In genomic region chr19:52898101-52898500, GRCh38 we compare ENCODE assay signal across 8 cellular contexts. TPM values are rescaled to one million over a fixed set of nuclear protein-coding genes. Genes with fewer than 3 reads are reported as not detected.
DNase-seq lines count a peak whose midpoint lies in the region; ATAC-seq and TF ChIP-seq lines count a peak whose summit lies in the region.

No MANE protein-coding gene starts in this region.

- POLR2A ChIA-PET in activated CD4-positive, alpha-beta T cell treated with anti-CD3 and anti-CD28 coated beads for 36 hours (lab: Charles Lee): interaction anchor here (0.6 to 1.0 kb wide), 2 partner anchors 40 to 1551 kb away, joined by 3 read pairs; partner anchors contain the start of gene LENG8

- H3K9me3 ChIP-seq in body of pancreas (no peaks in the 10 kb centered on the region), left lung (no peaks in the 10 kb centered on the region), suprapubic skin (no peaks in the 10 kb centered on the region)

- no peaks in the 10 kb centered on the region for H3K27me3 ChIP-seq in body of pancreas
- H3K27me3 ChIP-seq in left lung: no peaks in the 10 kb centered on the region
- H3K27me3 ChIP-seq in suprapubic skin: no peaks in the 10 kb centered on the region

- H3K4me3 Mint-ChIP-seq in activated CD4-positive, alpha-beta T cell treated with anti-CD3 and anti-CD28 coated beads for 36 hours: peak overlapping the region; percentile 88

- peaks cover 25% of the 10 kb centered on the region for H3K36me3 Mint-ChIP-seq in activated CD4-positive, alpha-beta T cell treated with anti-CD3 and anti-CD28 coated beads for 36 hours (ENCODE audit: low read depth)

- no peak for TF ChIP-seq EP300 in suprapubic skin (IDR thresholded peaks at IDR 0.05)

- no peak for DNase-seq in activated CD4-positive, alpha-beta T cell treated with anti-CD3 and anti-CD28 coated beads for 36 hours
- no peak for DNase-seq in activated CD4-positive, alpha-beta T cell treated with anti-CD3 and anti-CD28 coated beads for 4 hours
- DNase-seq in body of pancreas: peak in 1 of 4 donors; percentile 3
- no peak for DNase-seq in left lung
- DNase-seq in suprapubic skin (ENCODE audit: low spot score in 2 of 2): no peak
- no peak for DNase-seq in stimulated activated CD4-positive, alpha-beta T cell treated with anti-CD3 and anti-CD28 coated beads, Interleukin-4, amount 100 ng/mL, for 24 hours
- DNase-seq in DMS 273 treated with DMSO at 0.1 percent for 48 hours (lab: John Stamatoyannopoulos, UW): no peak

- peak overlapping the region; percentile 85 for H3K27ac Mint-ChIP-seq in activated CD4-positive, alpha-beta T cell treated with anti-CD3 and anti-CD28 coated beads for 36 hours

- H3K4me3 ChIP-seq in body of pancreas: no peak overlapping the region
- H3K4me3 ChIP-seq in left lung: peak overlapping the region; percentile 67 to 92
- H3K4me3 ChIP-seq in suprapubic skin: peak overlapping the region; percentile 86

- TF ChIP-seq CTCF in body of pancreas (IDR thresholded peaks at IDR 0.05) (no peak), left lung (IDR thresholded peaks at IDR 0.05) (no peak), suprapubic skin (IDR thresholded peaks at IDR 0.05) (no peak)

- CTCF ChIA-PET in activated CD4-positive, alpha-beta T cell treated with anti-CD3 and anti-CD28 coated beads for 36 hours (lab: Charles Lee): interaction anchor here (1.0 kb wide), 1 partner anchor 13 kb away, joined by 3 read pairs; no protein-coding TSS in a partner anchor

- H3K4me1 ChIP-seq in body of pancreas (peaks cover 22% of the 10 kb centered on the region), left lung (peaks cover 7 to 14% of the 10 kb centered on the region in 2 donors), suprapubic skin (peaks cover 15% of the 10 kb centered on the region)

- TF ChIP-seq POLR2A in body of pancreas (IDR thresholded peaks at IDR 0.05) (no peak), suprapubic skin (IDR thresholded peaks at IDR 0.05) (no peak)

- intact Hi-C loops in activated CD4-positive, alpha-beta T cell treated with anti-CD3 and anti-CD28 coated beads for 36 hours (cut with DNase I, micrococcal nuclease): loop anchor here (5.0 kb wide), 3 partner anchors 261 to 469 kb away; partner anchors contain the start of genes ZNF525 (in 1 of the 2), ZNF808 (in 1 of the 2) and ZNF83 (in 1 of the 2)
- intact Hi-C loops in body of pancreas (cut with DNase I) (no loop called here), left lung (cut with DNase I) (no loop called here)

- H3K27ac ChIP-seq in body of pancreas (peak overlapping the region; percentile 71 to 91 (median 86)), left lung (peak overlapping the region; percentile 85 to 89), suprapubic skin (peak overlapping the region; percentile 95)

- H3K4me1 Mint-ChIP-seq in activated CD4-positive, alpha-beta T cell treated with anti-CD3 and anti-CD28 coated beads for 36 hours: peaks cover 25% of the 10 kb centered on the region

- no peak for ATAC-seq in activated CD4-positive, alpha-beta T cell treated with anti-CD3 and anti-CD28 coated beads for 36 hours
- ATAC-seq in body of pancreas: no peak
- ATAC-seq in left lung: no peak
- no peak for ATAC-seq in GM21717 (IDR thresholded peaks at IDR 0.05; ENCODE audit: unreplicated experiment)

- no peaks in the 10 kb centered on the region for H3K9me3 Mint-ChIP-seq in activated CD4-positive, alpha-beta T cell treated with anti-CD3 and anti-CD28 coated beads for 36 hours (ENCODE audit: low read depth)

- no peaks in the 10 kb centered on the region for H3K27me3 Mint-ChIP-seq in activated CD4-positive, alpha-beta T cell treated with anti-CD3 and anti-CD28 coated beads for 36 hours

- H3K36me3 ChIP-seq in body of pancreas (replicated peaks in 1 of 2; ENCODE audit: insufficient read depth in 1 of 2, low read depth in 2 of 2) (no peaks in the 10 kb centered on the region), left lung (no peaks in the 10 kb centered on the region), suprapubic skin (peaks cover 5% of the 10 kb centered on the region)

- 79 to 88% methylated on average over 11 to 15 of the region's 15 CpGs for WGBS in body of pancreas, 2 donors
- WGBS in suprapubic skin: 77% methylated on average over 15 of the region's 15 CpGs

RNA-seq across cellular contexts. Expression of gene ZNF320, which starts 0.7 kb away (rescaled TPM):
- 10 to 100 TPM; 10.8 to 12.2 TPM for total RNA-seq in activated CD4-positive, alpha-beta T cell treated with anti-CD3 and anti-CD28 coated beads for 36 hours
- total RNA-seq in body of pancreas (1 to 10 TPM; 2.3 to 9.2 TPM), left lung (10 to 100 TPM in 1 of 2 donors, 1 to 10 TPM in 1; 7.6 to 21.0 TPM), suprapubic skin (10 to 100 TPM in 2 of 4 donors, 1 to 10 TPM in 2; 5.3 to 29.3 (median 11.3) TPM)

RNA-seq across cellular contexts. Expression of gene ZNF888, which starts 25.1 kb away (rescaled TPM):
- 1 to 10 TPM; 5.1 to 5.5 TPM for total RNA-seq in activated CD4-positive, alpha-beta T cell treated with anti-CD3 and anti-CD28 coated beads for 36 hours
- 1 to 10 TPM; 6.3 to 6.7 TPM for total RNA-seq in body of pancreas
- 1 to 10 TPM; 5.7 to 8.0 TPM for total RNA-seq in left lung
- 1 to 10 TPM; 3.5 to 5.3 (median 4.5) TPM for total RNA-seq in suprapubic skin

RNA-seq across cellular contexts. Expression of gene ZNF468, which starts 40.7 kb away (rescaled TPM):
- total RNA-seq in activated CD4-positive, alpha-beta T cell treated with anti-CD3 and anti-CD28 coated beads for 36 hours: 10 to 100 TPM; 11.5 to 12.9 TPM
- total RNA-seq in body of pancreas (10 to 100 TPM in 1 of 2 donors, 1 to 10 TPM in 1; 6.6 to 16.1 TPM), left lung (10 to 100 TPM; 17.4 to 20.9 TPM), suprapubic skin (10 to 100 TPM; 11.9 to 18.7 (median 17.9) TPM)

Comparison
In these comparisons a context has a peak if more than half of its experiments do, and no peak if none do; other contexts are left out.
1. H3K4me3 ChIP-seq: peak in left lung (2 of 2) and suprapubic skin (single experiment); none in body of pancreas (0 of 2).
2. intact Hi-C loops: an anchor here in activated CD4-positive, alpha-beta T cell treated with anti-CD3 and anti-CD28 coated beads for 36 hours (5.0 kb wide); none called in body of pancreas and left lung.
3. Peak in every context shown above with its lines, with median percentiles within 50 percentile points of each other: H3K27ac ChIP-seq.